17 cellular contexts compared by ENCODE assay signal in the genomic region with DNA sequence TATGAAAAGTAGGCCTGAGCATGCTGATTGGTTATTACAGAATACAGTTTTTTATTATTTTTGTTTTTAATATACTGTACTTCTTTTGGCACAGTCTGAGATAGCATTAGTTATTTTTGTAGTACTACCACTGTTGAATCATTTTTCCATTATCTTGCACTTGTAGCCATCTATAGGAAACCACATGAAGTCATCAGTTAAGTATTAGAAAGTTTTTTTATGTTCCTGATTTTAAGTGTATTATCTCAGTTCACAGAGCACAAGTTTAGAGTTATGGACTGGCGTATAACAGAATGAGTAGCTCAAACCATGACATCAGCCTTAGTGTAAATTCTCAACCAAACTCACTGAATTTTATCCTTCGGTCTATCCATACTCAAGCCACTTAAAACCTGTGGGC. TPM values are rescaled to one million over a fixed set of nuclear protein-coding genes. Genes with fewer than 3 reads are reported as not detected.
DNase-seq lines count a peak whose midpoint lies in the region; ATAC-seq and TF ChIP-seq lines count a peak whose summit lies in the region.
"Had no signal": no experiment of that assay in that cellular context is flagged by ENCODE, and none has a peak within 500 bp of the region (broad histone marks: within the 10 kb centered on the region; RNA-seq: fewer than 3 reads in every experiment).

No MANE protein-coding gene starts in this region.

- H3K4me1 ChIP-seq in upper lobe of right lung, result peaks cover 6% of the 10 kb centered on the region
- H3K4me1 ChIP-seq: A549, neural progenitor cell, suprapubic skin had no signal

- no peak for ATAC-seq in upper lobe of right lung
- ATAC-seq in HG03442 (IDR thresholded peaks at IDR 0.05; ENCODE audit: unreplicated experiment), result no peak
- ATAC-seq: A549 had no signal

- peak overlapping the region; percentile 65 for H3K27ac Mint-ChIP-seq in activated CD4-positive, alpha-beta memory T cell treated with anti-CD3 and anti-CD28 coated beads for 36 hours
- no peak overlapping the region for H3K27ac Mint-ChIP-seq in activated CD4-positive, alpha-beta memory T cell treated with anti-CD3 and anti-CD28 coated beads, Interleukin-2, amount 10 ng/mL, durations not matched to agents 7 days and 5 days
- H3K27ac Mint-ChIP-seq in activated naive CD8-positive, alpha-beta T cell, result peak overlapping the region; percentile 76
- H3K27ac Mint-ChIP-seq: neural progenitor cell had no signal

- H3K27me3 ChIP-seq in upper lobe of right lung, result no peaks in the 10 kb centered on the region
- H3K27me3 ChIP-seq: neural progenitor cell, suprapubic skin had no signal

- H3K36me3 Mint-ChIP-seq in activated CD4-positive, alpha-beta memory T cell treated with anti-CD3 and anti-CD28 coated beads for 36 hours, result peaks cover 79% of the 10 kb centered on the region
- peaks cover 81% of the 10 kb centered on the region for H3K36me3 Mint-ChIP-seq in activated CD4-positive, alpha-beta memory T cell treated with anti-CD3 and anti-CD28 coated beads, Interleukin-2, amount 10 ng/mL, durations not matched to agents 7 days and 5 days (ENCODE audit: low read depth)
- peaks cover 12% of the 10 kb centered on the region for H3K36me3 Mint-ChIP-seq in activated naive CD8-positive, alpha-beta T cell

- H3K27me3 Mint-ChIP-seq in activated CD4-positive, alpha-beta memory T cell treated with anti-CD3 and anti-CD28 coated beads for 36 hours, result no peaks in the 10 kb centered on the region
- H3K27me3 Mint-ChIP-seq in activated CD4-positive, alpha-beta memory T cell treated with anti-CD3 and anti-CD28 coated beads, Interleukin-2, amount 10 ng/mL, durations not matched to agents 7 days and 5 days, result no peaks in the 10 kb centered on the region
- no peaks in the 10 kb centered on the region for H3K27me3 Mint-ChIP-seq in activated naive CD8-positive, alpha-beta T cell

- intact Hi-C loops in activated CD4-positive, alpha-beta memory T cell treated with anti-CD3 and anti-CD28 coated beads for 36 hours (cut with micrococcal nuclease), result loop anchor here (2.0 kb wide), 1 partner anchor 17 kb away; no protein-coding TSS in a partner anchor
- intact Hi-C loops in upper lobe of right lung (cut with DNase I), result no loop called here

- POLR2A ChIA-PET in activated CD4-positive, alpha-beta memory T cell treated with anti-CD3 and anti-CD28 coated beads for 36 hours (lab: Charles Lee), result interaction anchor here (0.7 kb wide), 1 partner anchor 27 kb away, joined by 3 read pairs; no protein-coding TSS in a partner anchor
- POLR2A ChIA-PET in activated CD4-positive, alpha-beta memory T cell treated with anti-CD3 and anti-CD28 coated beads, Interleukin-2, amount 10 ng/mL, durations not matched to agents 7 days and 5 days (lab: Charles Lee), result no interaction called here

- CTCF ChIA-PET in activated CD4-positive, alpha-beta memory T cell treated with anti-CD3 and anti-CD28 coated beads for 36 hours (lab: Charles Lee), result no interaction called here
- CTCF ChIA-PET in activated CD4-positive, alpha-beta memory T cell treated with anti-CD3 and anti-CD28 coated beads, Interleukin-2, amount 10 ng/mL, durations not matched to agents 7 days and 5 days (lab: Charles Lee), result interaction anchor here (1.2 kb wide), 1 partner anchor 21 kb away, joined by 3 read pairs; no protein-coding TSS in a partner anchor

- no peak overlapping the region for H3K4me3 ChIP-seq in upper lobe of right lung
- H3K4me3 ChIP-seq: A549, neural progenitor cell, suprapubic skin had no signal

- H3K9me3 ChIP-seq in upper lobe of right lung, result no peaks in the 10 kb centered on the region
- H3K9me3 ChIP-seq: A549, suprapubic skin had no signal

- no peak overlapping the region for H3K27ac ChIP-seq in upper lobe of right lung
- H3K27ac ChIP-seq: A549, neural progenitor cell, suprapubic skin had no signal

- H3K36me3 ChIP-seq in upper lobe of right lung, result peaks cover 100% of the 10 kb centered on the region

- peaks cover 49% of the 10 kb centered on the region for H3K4me1 Mint-ChIP-seq in activated CD4-positive, alpha-beta memory T cell treated with anti-CD3 and anti-CD28 coated beads for 36 hours (ENCODE audit: low read depth)
- H3K4me1 Mint-ChIP-seq in activated CD4-positive, alpha-beta memory T cell treated with anti-CD3 and anti-CD28 coated beads, Interleukin-2, amount 10 ng/mL, durations not matched to agents 7 days and 5 days, result peaks cover 10% of the 10 kb centered on the region
- H3K4me1 Mint-ChIP-seq in activated naive CD8-positive, alpha-beta T cell (ENCODE audit: low read depth), result peaks cover 32% of the 10 kb centered on the region
- H3K4me1 Mint-ChIP-seq: neural progenitor cell had no signal

- H3K9me3 Mint-ChIP-seq in activated CD4-positive, alpha-beta memory T cell treated with anti-CD3 and anti-CD28 coated beads for 36 hours, result no peaks in the 10 kb centered on the region
- H3K9me3 Mint-ChIP-seq in activated CD4-positive, alpha-beta memory T cell treated with anti-CD3 and anti-CD28 coated beads, Interleukin-2, amount 10 ng/mL, durations not matched to agents 7 days and 5 days, result no peaks in the 10 kb centered on the region
- no peaks in the 10 kb centered on the region for H3K9me3 Mint-ChIP-seq in activated naive CD8-positive, alpha-beta T cell (ENCODE audit: low read depth)
- H3K9me3 Mint-ChIP-seq: neural progenitor cell had no signal

- no peak overlapping the region for H3K4me3 Mint-ChIP-seq in activated CD4-positive, alpha-beta memory T cell treated with anti-CD3 and anti-CD28 coated beads for 36 hours
- H3K4me3 Mint-ChIP-seq in activated CD4-positive, alpha-beta memory T cell treated with anti-CD3 and anti-CD28 coated beads, Interleukin-2, amount 10 ng/mL, durations not matched to agents 7 days and 5 days, result no peak overlapping the region
- no peak overlapping the region for H3K4me3 Mint-ChIP-seq in activated naive CD8-positive, alpha-beta T cell
- H3K4me3 Mint-ChIP-seq: neural progenitor cell had no signal

- DNase-seq in activated CD4-positive, alpha-beta memory T cell treated with anti-CD3 and anti-CD28 coated beads for 36 hours, result no peak
- no peak for DNase-seq in activated CD4-positive, alpha-beta memory T cell treated with anti-CD3 and anti-CD28 coated beads, Interleukin-2, amount 10 ng/mL, durations not matched to agents 7 days and 5 days
- DNase-seq in EL (peak; percentile 26), hepatic stellate cell (ENCODE audit: low spot score) (peak; percentile 12), upper lobe of right lung (no peak)
- no peak for DNase-seq in stimulated activated naive CD4-positive, alpha-beta T cell (lab: John Stamatoyannopoulos, UW)
- DNase-seq: amygdala; NCI-H1417 treated with DMSO at 0.1 percent for 48 hours; NCI-H526; SHP77 treated with DMSO at 0.1 percent for 48 hours; stimulated activated CD4-positive, alpha-beta T cell treated with anti-CD3 and anti-CD28 coated beads, Interleukin-4, amount 100 ng/mL, for 4 hours; T-helper 2 cell had no signal

- TF ChIP-seq CTCF in upper lobe of right lung (IDR thresholded peaks at IDR 0.05), result no peak

RNA-seq across cellular contexts. Expression of a gene that starts 22.8 kb away (rescaled TPM):
- 100 to 1,000 TPM; 212 to 215 TPM for total RNA-seq in activated CD4-positive, alpha-beta memory T cell treated with anti-CD3 and anti-CD28 coated beads for 36 hours
- 100 to 1,000 TPM; 163 to 171 TPM for total RNA-seq in activated CD4-positive, alpha-beta memory T cell treated with anti-CD3 and anti-CD28 coated beads, Interleukin-2, amount 10 ng/mL, durations not matched to agents 7 days and 5 days
- 126 TPM for total RNA-seq in upper lobe of right lung

Comparison
In these comparisons a context has a peak if more than half of its experiments do, and no peak if none do; other contexts are left out.
1. DNase-seq: peak in EL (single experiment) and hepatic stellate cell (single experiment); none in activated CD4-positive, alpha-beta memory T cell treated with anti-CD3 and anti-CD28 coated beads for 36 hours (single experiment), activated CD4-positive, alpha-beta memory T cell treated with anti-CD3 and anti-CD28 coated beads, Interleukin-2, amount 10 ng/mL, durations not matched to agents 7 days and 5 days (single experiment), upper lobe of right lung (single experiment) and stimulated activated naive CD4-positive, alpha-beta T cell (0 of 6).